Comparison of ENCODE assay signal across 15 cellular contexts in the genomic region with DNA sequence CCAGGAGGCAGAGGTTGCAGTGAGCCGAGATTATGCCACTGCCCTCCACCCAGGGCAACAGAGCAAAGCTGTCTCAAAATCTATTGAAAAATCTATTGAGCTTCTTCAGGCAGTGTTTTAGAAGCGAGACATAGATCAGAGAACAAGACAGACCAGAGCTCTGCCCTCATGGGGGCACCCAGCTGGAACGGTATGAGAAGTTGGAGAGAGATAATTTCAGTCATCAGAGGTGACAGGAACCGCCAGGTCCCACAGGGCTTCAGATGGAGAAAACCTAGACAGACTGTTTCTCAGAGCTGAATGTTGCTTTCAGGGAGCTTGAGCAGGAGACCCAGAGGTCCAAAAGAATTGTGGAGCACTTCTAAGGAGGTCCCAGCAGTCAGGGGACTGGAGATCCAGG. TPM values are rescaled to one million over a fixed set of nuclear protein-coding genes. Genes with fewer than 3 reads are reported as not detected.
DNase-seq lines count a peak whose midpoint lies in the region; ATAC-seq and TF ChIP-seq lines count a peak whose summit lies in the region.
"Had no signal": no experiment of that assay in that cellular context is flagged by ENCODE, and none has a peak within 500 bp of the region (broad histone marks: within the 10 kb centered on the region; RNA-seq: fewer than 3 reads in every experiment).

No MANE protein-coding gene starts in this region.

- H3K79me2 ChIP-seq in parathyroid adenoma, result no peaks in the 10 kb centered on the region

- peak overlapping the region; percentile 33 for H3K27ac ChIP-seq in parathyroid adenoma
- H3K27ac ChIP-seq: C4-2B, GM23248 had no signal

- intact Hi-C loops in CD14-positive monocyte (cut with micrococcal nuclease), result no loop called here

- no peak overlapping the region for H3K4me3 ChIP-seq in parathyroid adenoma (ENCODE audit: low read depth, low read length)
- H3K4me3 ChIP-seq: GM23248, HAP-1 had no signal

- H3K36me3 Mint-ChIP-seq in CD14-positive monocyte, result no peaks in the 10 kb centered on the region

- peaks cover 7% of the 10 kb centered on the region for H3K4me1 ChIP-seq in parathyroid adenoma
- H3K4me1 ChIP-seq: HAP-1 had no signal

- TF ChIP-seq CTCF in CD14-positive monocyte (IDR thresholded peaks at IDR 0.05) (no peak), parathyroid adenoma (IDR thresholded peaks at IDR 0.05) (no peak)

- no peaks in the 10 kb centered on the region for H3K9me3 ChIP-seq in parathyroid adenoma (ENCODE audit: control insufficient read depth, low read length)

- ATAC-seq in stimulated activated naive CD8-positive, alpha-beta T cell treated with anti-CD3 and anti-CD28 coated beads, Interleukin-15, amount 100 ng/mL, for 72 hours, result no peak
- ATAC-seq in GM21723 (IDR thresholded peaks at IDR 0.05; ENCODE audit: unreplicated experiment), result no peak

- peaks cover 0 to 5% (median 2%) of the 10 kb centered on the region in 3 donors for H3K27me3 Mint-ChIP-seq in CD14-positive monocyte (ENCODE audit: low read depth in 3 of 3)
- no peaks in the 10 kb centered on the region for H3K27me3 Mint-ChIP-seq in stimulated activated naive CD8-positive, alpha-beta T cell treated with anti-CD3 and anti-CD28 coated beads, Interleukin-15, amount 100 ng/mL, for 72 hours
- H3K27me3 Mint-ChIP-seq: B cell had no signal

- peak overlapping the region; percentile 19 for H2AFZ ChIP-seq in parathyroid adenoma
- H2AFZ ChIP-seq: GM23248 had no signal

- no peaks in the 10 kb centered on the region for H3K4me1 Mint-ChIP-seq in CD14-positive monocyte
- H3K4me1 Mint-ChIP-seq in stimulated activated naive CD8-positive, alpha-beta T cell treated with anti-CD3 and anti-CD28 coated beads, Interleukin-15, amount 100 ng/mL, for 72 hours, result no peaks in the 10 kb centered on the region
- H3K4me1 Mint-ChIP-seq: B cell; CD4-positive, alpha-beta memory T cell had no signal

- no peak overlapping the region for H3K9ac ChIP-seq in parathyroid adenoma
- H3K9ac ChIP-seq: GM23248 had no signal

- H3K27ac Mint-ChIP-seq in CD14-positive monocyte, result peak overlapping the region in 1 of 7 donors; percentile 44
- no peak overlapping the region for H3K27ac Mint-ChIP-seq in stimulated activated naive CD8-positive, alpha-beta T cell treated with anti-CD3 and anti-CD28 coated beads, Interleukin-15, amount 100 ng/mL, for 72 hours
- H3K27ac Mint-ChIP-seq: B cell; CD4-positive, alpha-beta memory T cell had no signal

- H3K4me2 ChIP-seq in parathyroid adenoma (ENCODE audit: low read length), result peak overlapping the region; percentile 31

- no peaks in the 10 kb centered on the region for H3K27me3 ChIP-seq in parathyroid adenoma (ENCODE audit: control insufficient read depth, insufficient read depth, low read length)

- H3K36me3 ChIP-seq in parathyroid adenoma (ENCODE audit: control insufficient read depth, insufficient read depth, low read length), result no peaks in the 10 kb centered on the region
- H3K36me3 ChIP-seq: HAP-1 had no signal

- DNase-seq in CD14-positive monocyte (ENCODE audit: low spot score), result peak; percentile 5
- DNase-seq in kidney glomerular epithelial cell (lab: John Stamatoyannopoulos, UW), result peak; percentile 17
- no peak for DNase-seq in NAMALWA (ENCODE audit: low spot score)
- DNase-seq in stimulated activated naive CD8-positive, alpha-beta T cell treated with anti-CD3 and anti-CD28 coated beads, Interleukin-15, amount 100 ng/mL, for 72 hours, result no peak
- DNase-seq in SHP77 (lab: John Stamatoyannopoulos, UW), result no peak
- DNase-seq: CD4-positive, alpha-beta memory T cell; DMS153; DMS79; GDM1; GM23248 had no signal

- no peak overlapping the region for H3K4me3 Mint-ChIP-seq in CD14-positive monocyte
- no peak overlapping the region for H3K4me3 Mint-ChIP-seq in stimulated activated naive CD8-positive, alpha-beta T cell treated with anti-CD3 and anti-CD28 coated beads, Interleukin-15, amount 100 ng/mL, for 72 hours
- H3K4me3 Mint-ChIP-seq: B cell; CD4-positive, alpha-beta memory T cell had no signal

- H3K9me3 Mint-ChIP-seq in CD14-positive monocyte, result peaks cover 2 to 24% (median 18%) of the 10 kb centered on the region in 7 donors
- peaks cover 0 to 8% of the 10 kb centered on the region in 2 donors for H3K9me3 Mint-ChIP-seq in stimulated activated naive CD8-positive, alpha-beta T cell treated with anti-CD3 and anti-CD28 coated beads, Interleukin-15, amount 100 ng/mL, for 72 hours

RNA-seq across cellular contexts. Expression of gene GTF2IRD1, which starts 14.2 kb away (rescaled TPM):
- polyA plus RNA-seq in CD14-positive monocyte, result not detected

Comparison
In these comparisons a context has a peak if more than half of its experiments do, and no peak if none do; other contexts are left out.
1. DNase-seq: peak in CD14-positive monocyte (single experiment) and kidney glomerular epithelial cell (single experiment); none in NAMALWA (single experiment), stimulated activated naive CD8-positive, alpha-beta T cell treated with anti-CD3 and anti-CD28 coated beads, Interleukin-15, amount 100 ng/mL, for 72 hours (0 of 2) and SHP77 (0 of 2).